In the genomic region with DNA sequence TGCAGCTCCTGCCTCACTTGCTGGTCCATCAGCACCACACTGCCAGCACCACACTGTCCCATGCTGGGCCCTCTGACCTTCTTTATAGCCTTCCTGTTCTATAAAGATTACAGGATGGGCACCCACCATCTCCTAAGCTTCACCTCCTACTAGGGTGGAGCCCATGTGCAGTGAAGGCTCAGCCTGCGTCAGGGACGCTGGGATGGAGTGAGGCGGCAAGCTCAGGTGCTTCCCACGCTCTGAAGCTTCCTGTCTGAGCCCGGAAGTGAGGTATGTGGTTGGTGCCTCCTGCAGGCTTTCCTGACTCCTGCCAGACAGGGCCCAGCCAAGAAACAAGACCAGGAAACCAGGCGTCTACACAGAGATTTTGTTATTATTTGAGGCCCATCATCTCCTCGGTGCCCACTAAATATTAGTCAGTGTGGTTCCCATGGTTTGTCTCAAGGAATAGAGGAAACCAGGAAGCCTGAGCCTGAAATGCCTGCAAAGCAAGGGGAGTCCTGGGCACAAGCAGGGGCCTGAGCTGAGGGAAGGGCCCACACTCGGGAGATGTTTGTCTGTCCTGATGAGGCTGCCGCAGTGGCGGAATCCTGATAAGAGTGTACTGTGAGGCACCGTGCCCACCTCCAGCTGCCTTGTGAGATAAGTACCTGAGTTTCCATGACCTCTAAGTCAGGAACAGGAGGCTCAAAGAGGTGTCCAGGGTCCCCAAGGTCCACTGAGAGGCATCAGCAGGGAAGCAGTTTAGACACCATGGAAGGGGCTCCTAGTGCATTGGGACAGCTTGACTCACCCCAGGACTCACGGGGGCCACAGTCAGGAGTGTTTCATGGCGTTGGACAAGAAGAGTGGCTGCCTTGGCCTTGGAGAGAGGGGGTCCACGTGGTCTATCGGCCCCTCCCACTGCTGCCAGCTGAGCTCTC, we compare ENCODE assay signal across 9 cellular contexts. TPM values are rescaled to one million over a fixed set of nuclear protein-coding genes. Genes with fewer than 3 reads are reported as not detected.
DNase-seq lines count a peak whose midpoint lies in the region; ATAC-seq, FAIRE-seq and TF ChIP-seq lines count a peak whose summit lies in the region.
"Had no signal": no experiment of that assay in that cellular context is flagged by ENCODE, and none has a peak within 500 bp of the region (broad histone marks: within the 10 kb centered on the region; RNA-seq: fewer than 3 reads in every experiment).

No MANE protein-coding gene starts in this region.

- no peak overlapping the region for H3K4me2 ChIP-seq in HepG2 (ENCODE audit: low read depth, low read length)

- H3K27ac ChIP-seq in HepG2 (ENCODE audit: extremely low read length, insufficient read depth, low read length) = no peak overlapping the region
- peak overlapping the region in 1 of 2 donors; percentile 32 for H3K27ac ChIP-seq in breast epithelium

- no peak overlapping the region for H2AFZ ChIP-seq in HepG2 (ENCODE audit: low read length)

- no peak for FAIRE-seq in HepG2 (lab: Jason Lieb, UNC)

- TF ChIP-seq RAD21 in HepG2 (CRISPR knock-in tag; IDR thresholded peaks at IDR 0.05) = no peak

- H3K4me3 Mint-ChIP-seq in T-cell = peak overlapping the region; percentile 22 to 72 (median 63)
- H3K4me3 Mint-ChIP-seq in activated T-cell treated with anti-CD3 and anti-CD28 coated beads, Interleukin-2, amount 50 U/mL, for 72 hours = peak overlapping the region; percentile 47 to 70

- peaks cover 7% of the 10 kb centered on the region for H3K4me1 ChIP-seq in HepG2 (ENCODE audit: insufficient read depth, low read length)
- H3K4me1 ChIP-seq in breast epithelium = no peaks in the 10 kb centered on the region

- WGBS in HepG2 (ENCODE audit: low lambda C conversion rate) = 87% methylated on average over 9 of the region's 15 CpGs

- H3K4me3 ChIP-seq in HepG2 (replicated peaks in 1 of 3; ENCODE audit: insufficient read depth in 1 of 3, low read depth in 2 of 3, low read length in 3 of 3) (no peak overlapping the region), breast epithelium (no peak overlapping the region)

- no TSS peak for BruUV-seq in HepG2 (replicated peaks; lab: Mats Ljungman, UMichigan)

- in situ Hi-C loops in HepG2 (cut with HindIII; ENCODE audit: extremely low pct_ligation_motif_present, low pct_unique_long_range_greater_than_20kb) = loop anchor here (10.0 kb wide), 1 partner anchor 275 kb away; no protein-coding TSS in a partner anchor

- ATAC-seq in T-cell (replicated peaks in 1 of 4) (peak; percentile 80 to 98 (median 86)), HepG2 (no peak), HG03521 (IDR thresholded peaks at IDR 0.05; ENCODE audit: unreplicated experiment) (no peak), GM18498 (IDR thresholded peaks at IDR 0.05; ENCODE audit: unreplicated experiment) (no peak)
- peak; percentile 83 to 86 for ATAC-seq in activated T-cell treated with anti-CD3 and anti-CD28 coated beads, Interleukin-2, amount 50 U/mL, for 72 hours (replicated peaks in 1 of 2)
- peak; percentile 70 for ATAC-seq in stimulated activated naive CD8-positive, alpha-beta T cell treated with anti-CD3 and anti-CD28 coated beads, Interleukin-15, Interleukin-2, amounts not matched to agents 100 U/mL and 50 U/mL, for 24 hours

- no peaks in the 10 kb centered on the region for H3K36me3 Mint-ChIP-seq in T-cell
- H3K36me3 Mint-ChIP-seq in activated T-cell treated with anti-CD3 and anti-CD28 coated beads, Interleukin-2, amount 50 U/mL, for 72 hours (ENCODE audit: insufficient read depth in 2 of 2) = peaks cover 0 to 2% of the 10 kb centered on the region in 2 donors

- H3K9ac ChIP-seq in HepG2 (ENCODE audit: insufficient read depth, low read depth, low read length) = no peak overlapping the region

- DNase-seq in T-cell (peak; percentile 31 to 73 (median 58)), HepG2 (ENCODE audit: low spot score) (no peak), occipital lobe (lab: John Stamatoyannopoulos, UW) (no peak), breast epithelium (ENCODE audit: low spot score in 2 of 2) (no peak)
- peak; percentile 44 to 57 for DNase-seq in activated T-cell treated with anti-CD3 and anti-CD28 coated beads, Interleukin-2, amount 50 U/mL, for 72 hours
- DNase-seq in stimulated activated naive CD8-positive, alpha-beta T cell treated with anti-CD3 and anti-CD28 coated beads, Interleukin-15, Interleukin-2, amounts not matched to agents 100 U/mL and 50 U/mL, for 24 hours = peak; percentile 61

- intact Hi-C loops in HepG2 (cut with micrococcal nuclease; ENCODE audit: unreplicated experiment) = loop anchor here (10.0 kb wide), 1 partner anchor 45 kb away; a partner anchor contains a TSS
- intact Hi-C loops in breast epithelium (cut with DNase I; ENCODE audit: low total_unique reads) = loop anchor here (5.0 kb wide), 1 partner anchor 157 kb away; no protein-coding TSS in a partner anchor

- peak; percentile 28; the same call in 1 of the 2 replicates for TF ChIP-seq CTCF in HepG2 (CRISPR knock-in tag; IDR thresholded peaks at IDR 0.05)
- no peak for TF ChIP-seq CTCF in breast epithelium (IDR thresholded peaks at IDR 0.05)

- H4K20me1 ChIP-seq in HepG2 (ENCODE audit: insufficient read depth, low read length) = no peaks in the 10 kb centered on the region

- TF ChIP-seq EP300 in HepG2 (IDR thresholded peaks at IDR 0.05; ENCODE audit: low read depth in 2 of 2, low read length in 2 of 2) (no peak), HepG2 (CRISPR knock-in tag; IDR thresholded peaks at IDR 0.05; ENCODE audit: borderline replicate concordance) (no peak)

- no peaks in the 10 kb centered on the region for H3K9me3 Mint-ChIP-seq in T-cell
- H3K9me3 Mint-ChIP-seq in activated T-cell treated with anti-CD3 and anti-CD28 coated beads, Interleukin-2, amount 50 U/mL, for 72 hours = no peaks in the 10 kb centered on the region

- H3K9me3 ChIP-seq in HepG2 (ENCODE audit: low read length) = no peaks in the 10 kb centered on the region
- no peaks in the 10 kb centered on the region for H3K9me3 ChIP-seq in breast epithelium

- H3K36me3 ChIP-seq in HepG2 (replicated peaks in 1 of 2; ENCODE audit: control insufficient read depth in 1 of 2, insufficient read depth in 2 of 2, low read length in 2 of 2) (peaks cover 2 to 6% of the 10 kb centered on the region in 2 experiments; a peak in 3 of 5 replicates), breast epithelium (no peaks in the 10 kb centered on the region)

- H3K27me3 ChIP-seq in HepG2 (ENCODE audit: control insufficient read depth in 1 of 2, insufficient read depth in 2 of 2, low read length in 2 of 2) = no peaks in the 10 kb centered on the region
- H3K27me3 ChIP-seq in breast epithelium = no peaks in the 10 kb centered on the region

- H3K4me1 Mint-ChIP-seq in T-cell = peaks cover 11 to 23% (median 14%) of the 10 kb centered on the region in 3 donors
- peaks cover 10% of the 10 kb centered on the region for H3K4me1 Mint-ChIP-seq in activated T-cell treated with anti-CD3 and anti-CD28 coated beads, Interleukin-2, amount 50 U/mL, for 72 hours (ENCODE audit: low read depth)

- POLR2A ChIA-PET in T-cell (lab: Charles Lee) = interaction anchor here (0.8 to 1.0 kb wide), 4 partner anchors 18 to 300 kb away, joined by 3 to 11 read pairs (median 6); a partner anchor contains a TSS
- POLR2A ChIA-PET in HepG2 (lab: Yijun Ruan, JAX) = no interaction called here

- TF ChIP-seq POLR2A in HepG2 (IDR thresholded peaks at IDR 0.05; ENCODE audit: insufficient read depth in 1 of 2, low read depth in 2 of 2, low read length in 2 of 2) = no peak
- TF ChIP-seq POLR2A in breast epithelium (IDR thresholded peaks at IDR 0.05) = no peak

- no peaks in the 10 kb centered on the region for H3K27me3 Mint-ChIP-seq in T-cell
- H3K27me3 Mint-ChIP-seq in activated T-cell treated with anti-CD3 and anti-CD28 coated beads, Interleukin-2, amount 50 U/mL, for 72 hours (ENCODE audit: low read depth) = no peaks in the 10 kb centered on the region

- CTCF ChIA-PET in T-cell (lab: Charles Lee) = interaction anchor here (0.5 to 1.4 kb wide), 8 partner anchors 13 to 367 kb away, joined by 3 to 11 read pairs (median 3); a partner anchor contains a TSS
- CTCF ChIA-PET in HepG2 (lab: Yijun Ruan, JAX; ENCODE audit: low intra/inter-chr PET ratio, low total read pairs) = interaction anchor here (1.3 kb wide), 1 partner anchor 160 kb away, joined by 4 read pairs; no protein-coding TSS in a partner anchor

- peak overlapping the region; percentile 94 to 95 for H3K27ac Mint-ChIP-seq in T-cell
- H3K27ac Mint-ChIP-seq in activated T-cell treated with anti-CD3 and anti-CD28 coated beads, Interleukin-2, amount 50 U/mL, for 72 hours = peak overlapping the region; percentile 91

- no peaks in the 10 kb centered on the region for H3K79me2 ChIP-seq in HepG2 (ENCODE audit: insufficient read depth, low read length)

RNA-seq across cellular contexts. Expression of a gene that starts 22.0 kb away (rescaled TPM):
- total RNA-seq in T-cell = under 1 TPM in 1 of 5 donors, not detected in 4; 0.83 TPM
- 1 to 10 TPM in 1 of 2 donors, under 1 TPM in 1; 0.79 to 1.4 TPM for total RNA-seq in activated T-cell treated with anti-CD3 and anti-CD28 coated beads, Interleukin-2, amount 50 U/mL, for 72 hours
- total RNA-seq in HepG2 (2016; rRNA removed; fragmentation: Illumina TruSeq; extraction: Trizol) = 1.1 and 1.3 TPM in 2 replicates
- total RNA-seq in HepG2 (2016; cell fraction: cytosol; rRNA removed; fragmentation: Illumina TruSeq; extraction: Trizol; ENCODE audit: low read depth) = 0.35 and 0.71 TPM in 2 replicates
- 0.67 and 1.0 TPM in 2 replicates for total RNA-seq in HepG2 (2016; cell fraction: insoluble cytoplasmic fraction; rRNA removed; fragmentation: Illumina TruSeq; extraction: Trizol)
- total RNA-seq in HepG2 (2016; cell fraction: membrane; rRNA removed; fragmentation: Illumina TruSeq; extraction: Trizol) = 0.40 and 1.1 TPM in 2 replicates
- 0.94 TPM in 1 of 2 replicates, not detected in the other for total RNA-seq in HepG2 (2016; cell fraction: nucleus; rRNA removed; fragmentation: Illumina TruSeq; extraction: Trizol)
- 0.86 and 1.2 TPM in 2 replicates for polyA plus RNA-seq in HepG2 (2011; rRNA removed)
- 0.55 and 0.93 TPM in 2 replicates for polyA plus RNA-seq in HepG2 (2011; cell fraction: cytosol; rRNA removed)
- 0.48 and 0.50 TPM in 2 replicates for polyA plus RNA-seq in HepG2 (2011; cell fraction: nucleus; rRNA removed)
- polyA plus RNA-seq in HepG2 (2012) = 0.58 and 2.0 TPM in 2 replicates
- 0.60 and 0.71 TPM in 2 replicates for polyA plus RNA-seq in HepG2 (2016; cell fraction: cytosol; fragmentation: Illumina TruSeq; extraction: Trizol; ENCODE audit: low read depth)
- 0.40 and 1.1 TPM in 2 replicates for polyA plus RNA-seq in HepG2 (2016; cell fraction: insoluble cytoplasmic fraction; fragmentation: Illumina TruSeq; extraction: Trizol; ENCODE audit: low read depth)
- 0.47 and 2.4 TPM in 2 replicates for polyA plus RNA-seq in HepG2 (2016; cell fraction: membrane; fragmentation: Illumina TruSeq; extraction: Trizol; ENCODE audit: low read depth)
- polyA plus RNA-seq in HepG2 (2016; cell fraction: nucleus; fragmentation: Illumina TruSeq; extraction: Trizol; ENCODE audit: insufficient read depth, low read depth) = 1.6 and 2.0 TPM in 2 replicates
- polyA minus RNA-seq in HepG2 (2011; rRNA and poly(A)+ RNA removed; ENCODE audit: low replicate concordance) = 1.4 TPM in 1 of 2 replicates, not detected in the other
- polyA minus RNA-seq in HepG2 (2011; cell fraction: cytosol; rRNA and poly(A)+ RNA removed) = not detected in 2 replicates
- 1.0 and 1.4 TPM in 2 replicates for polyA minus RNA-seq in HepG2 (2011; cell fraction: nucleus; rRNA and poly(A)+ RNA removed)
- total RNA-seq in occipital lobe = 1.9 TPM
- under 1 TPM in 1 of 3 donors, not detected in 2; 0.29 TPM for total RNA-seq in breast epithelium
- total RNA-seq: mononuclear cell had no signal

RNA-seq across cellular contexts. Expression of a gene that starts 25.5 kb away (rescaled TPM):
- 1 to 10 TPM in 1 of 5 donors, under 1 TPM in 4; 0.18 to 1.8 (median 0.47) TPM for total RNA-seq in T-cell
- under 1 TPM; 0.14 to 0.19 TPM for total RNA-seq in activated T-cell treated with anti-CD3 and anti-CD28 coated beads, Interleukin-2, amount 50 U/mL, for 72 hours
- 0.20 and 0.24 TPM in 2 replicates for total RNA-seq in HepG2 (2016; rRNA removed; fragmentation: Illumina TruSeq; extraction: Trizol)
- total RNA-seq in HepG2 (2016; cell fraction: cytosol; rRNA removed; fragmentation: Illumina TruSeq; extraction: Trizol; ENCODE audit: low read depth) = 0.10 TPM in 1 of 2 replicates, not detected in the other
- total RNA-seq in HepG2 (2016; cell fraction: insoluble cytoplasmic fraction; rRNA removed; fragmentation: Illumina TruSeq; extraction: Trizol) = 0.24 and 0.37 TPM in 2 replicates
- 0.12 and 0.17 TPM in 2 replicates for total RNA-seq in HepG2 (2016; cell fraction: membrane; rRNA removed; fragmentation: Illumina TruSeq; extraction: Trizol)
- 0.19 TPM in 2 replicates for total RNA-seq in HepG2 (2016; cell fraction: nucleus; rRNA removed; fragmentation: Illumina TruSeq; extraction: Trizol)
- polyA plus RNA-seq in HepG2 (2011; rRNA removed) = 0.86 and 1.0 TPM in 2 replicates
- 0.74 and 0.89 TPM in 2 replicates for polyA plus RNA-seq in HepG2 (2011; cell fraction: cytosol; rRNA removed)
- polyA plus RNA-seq in HepG2 (2011; cell fraction: nucleus; rRNA removed) = 0.59 and 0.71 TPM in 2 replicates
- polyA plus RNA-seq in HepG2 (2012) = 0.49 and 0.95 TPM in 2 replicates
- 0.03 and 0.05 TPM in 2 replicates for polyA plus RNA-seq in HepG2 (2016; cell fraction: cytosol; fragmentation: Illumina TruSeq; extraction: Trizol; ENCODE audit: low read depth)
- polyA plus RNA-seq in HepG2 (2016; cell fraction: insoluble cytoplasmic fraction; fragmentation: Illumina TruSeq; extraction: Trizol; ENCODE audit: low read depth) = 0.22 and 0.23 TPM in 2 replicates
- 0.14 and 0.15 TPM in 2 replicates for polyA plus RNA-seq in HepG2 (2016; cell fraction: membrane; fragmentation: Illumina TruSeq; extraction: Trizol; ENCODE audit: low read depth)
- polyA plus RNA-seq in HepG2 (2016; cell fraction: nucleus; fragmentation: Illumina TruSeq; extraction: Trizol; ENCODE audit: insufficient read depth, low read depth) = 0.19 and 0.33 TPM in 2 replicates
- 0.02 and 2.6 TPM in 2 replicates for polyA minus RNA-seq in HepG2 (2011; rRNA and poly(A)+ RNA removed; ENCODE audit: low replicate concordance)
- 0.44 and 0.49 TPM in 2 replicates for polyA minus RNA-seq in HepG2 (2011; cell fraction: cytosol; rRNA and poly(A)+ RNA removed)
- 0.37 and 0.64 TPM in 2 replicates for polyA minus RNA-seq in HepG2 (2011; cell fraction: nucleus; rRNA and poly(A)+ RNA removed)
- 5.9 TPM for total RNA-seq in occipital lobe
- 1 to 10 TPM; 1.3 to 4.8 (median 2.9) TPM for total RNA-seq in breast epithelium
- total RNA-seq: mononuclear cell had no signal

RNA-seq across cellular contexts. Expression of a gene that starts 49.4 kb away (rescaled TPM):
- total RNA-seq in T-cell = 1 to 10 TPM in 4 of 5 donors, under 1 TPM in 1; 0.70 to 1.4 (median 1.3) TPM
- under 1 TPM; 0.56 to 0.89 TPM for total RNA-seq in activated T-cell treated with anti-CD3 and anti-CD28 coated beads, Interleukin-2, amount 50 U/mL, for 72 hours
- 22.3 and 22.8 TPM in 2 replicates for total RNA-seq in HepG2 (2016; rRNA removed; fragmentation: Illumina TruSeq; extraction: Trizol)
- 16.3 and 16.9 TPM in 2 replicates for total RNA-seq in HepG2 (2016; cell fraction: cytosol; rRNA removed; fragmentation: Illumina TruSeq; extraction: Trizol; ENCODE audit: low read depth)
- 19.4 and 21.2 TPM in 2 replicates for total RNA-seq in HepG2 (2016; cell fraction: insoluble cytoplasmic fraction; rRNA removed; fragmentation: Illumina TruSeq; extraction: Trizol)
- total RNA-seq in HepG2 (2016; cell fraction: membrane; rRNA removed; fragmentation: Illumina TruSeq; extraction: Trizol) = 39.6 and 41.4 TPM in 2 replicates
- total RNA-seq in HepG2 (2016; cell fraction: nucleus; rRNA removed; fragmentation: Illumina TruSeq; extraction: Trizol) = 11.5 and 12.9 TPM in 2 replicates
- polyA plus RNA-seq in HepG2 (2011; rRNA removed) = 11.4 and 16.2 TPM in 2 replicates
- 16.1 and 16.8 TPM in 2 replicates for polyA plus RNA-seq in HepG2 (2011; cell fraction: cytosol; rRNA removed)
- 10.1 and 15.9 TPM in 2 replicates for polyA plus RNA-seq in HepG2 (2011; cell fraction: nucleus; rRNA removed)
- 10.4 and 16.9 TPM in 2 replicates for polyA plus RNA-seq in HepG2 (2012)
- polyA plus RNA-seq in HepG2 (2016; cell fraction: cytosol; fragmentation: Illumina TruSeq; extraction: Trizol; ENCODE audit: low read depth) = 10.5 and 11.3 TPM in 2 replicates
- polyA plus RNA-seq in HepG2 (2016; cell fraction: insoluble cytoplasmic fraction; fragmentation: Illumina TruSeq; extraction: Trizol; ENCODE audit: low read depth) = 20.3 and 22.4 TPM in 2 replicates
- 27.3 and 30.4 TPM in 2 replicates for polyA plus RNA-seq in HepG2 (2016; cell fraction: membrane; fragmentation: Illumina TruSeq; extraction: Trizol; ENCODE audit: low read depth)
- polyA plus RNA-seq in HepG2 (2016; cell fraction: nucleus; fragmentation: Illumina TruSeq; extraction: Trizol; ENCODE audit: insufficient read depth, low read depth) = 19.7 and 20.5 TPM in 2 replicates
- 9.8 and 19.7 TPM in 2 replicates for polyA minus RNA-seq in HepG2 (2011; rRNA and poly(A)+ RNA removed; ENCODE audit: low replicate concordance)
- polyA minus RNA-seq in HepG2 (2011; cell fraction: cytosol; rRNA and poly(A)+ RNA removed) = 10.9 and 12.2 TPM in 2 replicates
- polyA minus RNA-seq in HepG2 (2011; cell fraction: nucleus; rRNA and poly(A)+ RNA removed) = 5.7 and 8.5 TPM in 2 replicates
- total RNA-seq in occipital lobe = 192 TPM
- total RNA-seq in breast epithelium = 10 to 100 TPM in 1 of 3 donors, 1 to 10 TPM in 2; 5.0 to 15.7 (median 5.3) TPM

Comparison
In these comparisons a context has a peak if more than half of its experiments do, and no peak if none do; other contexts are left out.
1. ATAC-seq: peak in T-cell (4 of 4), activated T-cell treated with anti-CD3 and anti-CD28 coated beads, Interleukin-2, amount 50 U/mL, for 72 hours (2 of 2) and stimulated activated naive CD8-positive, alpha-beta T cell treated with anti-CD3 and anti-CD28 coated beads, Interleukin-15, Interleukin-2, amounts not matched to agents 100 U/mL and 50 U/mL, for 24 hours (single experiment); none in HepG2 (single experiment), HG03521 (single experiment) and GM18498 (single experiment).
2. DNase-seq: peak in T-cell (34 of 34), activated T-cell treated with anti-CD3 and anti-CD28 coated beads, Interleukin-2, amount 50 U/mL, for 72 hours (2 of 2) and stimulated activated naive CD8-positive, alpha-beta T cell treated with anti-CD3 and anti-CD28 coated beads, Interleukin-15, Interleukin-2, amounts not matched to agents 100 U/mL and 50 U/mL, for 24 hours (single experiment); none in HepG2 (single experiment), occipital lobe (single experiment) and breast epithelium (0 of 2).